In the genomic region with DNA sequence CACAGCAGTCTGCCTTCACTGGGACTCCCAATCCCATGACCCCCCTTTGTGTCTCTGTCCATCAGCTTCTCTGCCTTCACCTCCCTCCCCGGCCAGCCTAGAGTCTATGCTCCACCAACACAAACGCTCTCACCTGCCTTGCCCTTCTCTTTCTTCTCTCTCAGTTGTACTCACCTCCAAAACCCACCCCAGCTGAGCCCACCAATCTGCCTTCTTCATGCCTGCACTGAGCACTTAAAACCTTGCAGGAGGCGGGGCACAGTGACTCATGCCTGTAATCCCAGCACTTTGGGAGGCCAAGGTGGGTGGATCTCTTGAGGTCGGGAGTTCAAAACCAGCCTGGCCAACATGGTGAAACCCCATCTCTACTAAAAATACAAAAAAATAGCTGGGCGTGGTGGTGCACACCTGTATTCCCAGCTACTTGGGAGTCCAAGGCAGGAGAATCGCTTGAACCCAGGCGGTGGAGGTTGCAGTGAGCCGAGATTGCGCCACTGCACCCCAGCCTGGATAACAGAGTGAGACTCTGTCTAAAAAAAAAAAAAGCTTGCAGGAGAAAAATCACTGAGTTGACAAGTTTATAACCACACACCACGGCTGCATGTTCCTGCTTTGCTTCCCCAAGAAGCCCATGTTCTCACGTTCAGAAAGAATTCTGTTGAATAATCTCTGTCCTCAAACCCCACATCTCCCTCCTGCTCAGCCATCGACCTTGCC, we compare ENCODE assay signal across 4 cellular contexts. TPM values are rescaled to one million over a fixed set of nuclear protein-coding genes. Genes with fewer than 3 reads are reported as not detected.
"Had no signal": no experiment of that assay in that cellular context is flagged by ENCODE, and none has a peak within 500 bp of the region (broad histone marks: within the 10 kb centered on the region; RNA-seq: fewer than 3 reads in every experiment).

No MANE protein-coding gene starts in this region.

RNA-seq across cellular contexts. Expression of gene ABCC3, which starts 46.0 kb away (rescaled TPM):
- total RNA-seq: activated CD4-positive, alpha-beta T cell treated with anti-CD3 and anti-CD28 coated beads, Interleukin-2, amount 10 ng/mL, durations not matched to agents 7 days and 5 days; activated naive CD4-positive, alpha-beta T cell treated with anti-CD3 and anti-CD28 coated beads, Interleukin-2, amount 50 U/mL, for 72 hours; activated T-cell treated with anti-CD3 and anti-CD28 coated beads, Interleukin-2, amount 50 U/mL, for 72 hours had no signal
- polyA plus RNA-seq: naive thymus-derived CD8-positive, alpha-beta T cell had no signal
